In the genomic region with DNA sequence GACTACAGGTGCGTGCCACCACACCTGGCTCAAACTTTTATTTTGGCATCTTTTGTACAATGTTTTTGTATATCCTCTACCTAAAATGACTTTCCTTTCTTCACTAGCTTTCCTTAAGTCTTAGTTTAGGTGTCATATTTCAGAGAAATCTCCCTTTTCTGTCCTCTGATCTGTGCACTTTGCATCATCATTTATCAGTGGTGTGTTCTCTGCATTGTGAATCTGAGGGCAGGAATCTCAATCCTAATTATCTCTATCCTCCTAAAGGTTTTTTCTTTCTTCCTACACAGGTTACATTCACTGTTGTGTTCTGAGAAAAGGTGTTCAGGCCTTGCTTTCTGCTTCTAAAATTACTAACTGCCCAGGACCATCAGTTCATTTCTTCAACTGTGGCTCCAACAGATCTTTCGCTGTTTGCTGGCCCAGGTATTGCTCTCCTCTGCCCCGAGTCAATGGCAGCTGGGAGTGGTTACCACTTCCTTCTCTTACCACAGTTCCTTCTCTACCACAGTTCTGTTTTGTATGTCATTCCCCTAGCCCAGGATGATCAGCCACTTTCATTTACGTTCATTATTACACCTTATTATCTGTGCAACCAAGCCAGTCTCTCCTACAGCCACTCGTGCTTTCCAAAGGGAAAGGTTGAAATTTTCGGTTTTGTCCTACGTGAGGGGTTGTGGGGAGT, we compare ENCODE assay signal across 9 cellular contexts. TPM values are rescaled to one million over a fixed set of nuclear protein-coding genes. Genes with fewer than 3 reads are reported as not detected.
DNase-seq lines count a peak whose midpoint lies in the region; ATAC-seq, FAIRE-seq and TF ChIP-seq lines count a peak whose summit lies in the region.
"Had no signal": no experiment of that assay in that cellular context is flagged by ENCODE, and none has a peak within 500 bp of the region (broad histone marks: within the 10 kb centered on the region; RNA-seq: fewer than 3 reads in every experiment).

No MANE protein-coding gene starts in this region.

- FAIRE-seq in GM12891 (lab: Jason Lieb, UNC), result peak; percentile 89

- H3K27ac Mint-ChIP-seq in activated T-helper 17 cell treated with anti-CD3 and anti-CD28 coated beads, Interleukin-2, amount 50 U/mL, for 72 hours, result peak overlapping the region; percentile 55
- H3K27ac Mint-ChIP-seq: brain had no signal

- H3K4me3 Mint-ChIP-seq in activated T-helper 17 cell treated with anti-CD3 and anti-CD28 coated beads, Interleukin-2, amount 50 U/mL, for 72 hours, result peak overlapping the region; percentile 69
- H3K4me3 Mint-ChIP-seq: brain had no signal

- peaks cover 61% of the 10 kb centered on the region for H3K4me1 Mint-ChIP-seq in activated T-helper 17 cell treated with anti-CD3 and anti-CD28 coated beads, Interleukin-2, amount 50 U/mL, for 72 hours

- H3K9me3 Mint-ChIP-seq in activated T-helper 17 cell treated with anti-CD3 and anti-CD28 coated beads, Interleukin-2, amount 50 U/mL, for 72 hours, result no peaks in the 10 kb centered on the region

- peak; percentile 98 for ATAC-seq in GM21717 (IDR thresholded peaks at IDR 0.05; ENCODE audit: unreplicated experiment)
- peak; percentile 99 for ATAC-seq in activated T-helper 17 cell treated with anti-CD3 and anti-CD28 coated beads, Interleukin-2, amount 50 U/mL, for 72 hours (replicated peaks)

- H3K27me3 Mint-ChIP-seq in activated T-helper 17 cell treated with anti-CD3 and anti-CD28 coated beads, Interleukin-2, amount 50 U/mL, for 72 hours, result no peaks in the 10 kb centered on the region
- H3K27me3 Mint-ChIP-seq: brain had no signal

- DNase-seq in GM12891 (ENCODE audit: insufficient read length, low spot score), result no peak
- DNase-seq in Kasumi-1 (lab: John Stamatoyannopoulos, UW), result peak; percentile 37 to 51
- peak in 2 of 3 experiments; percentile 14 to 34 for DNase-seq in stimulated activated CD4-positive, alpha-beta T cell treated with anti-CD3 and anti-CD28 coated beads, TNF-alpha, amount 100 ng/mL, for 24 hours (ENCODE audit: low read depth in 3 of 3)
- no peak for DNase-seq in islet precursor cell
- DNase-seq in LoVo (ENCODE audit: low spot score), result no peak
- no peak for DNase-seq in COLO668 (lab: John Stamatoyannopoulos, UW; ENCODE audit: unreplicated experiment)

- H3K36me3 Mint-ChIP-seq in activated T-helper 17 cell treated with anti-CD3 and anti-CD28 coated beads, Interleukin-2, amount 50 U/mL, for 72 hours (ENCODE audit: low read depth), result peaks cover 6% of the 10 kb centered on the region

- no peak for TF ChIP-seq POLR2A in GM12891 (IDR thresholded peaks at IDR 0.05; ENCODE audit: low read depth, low read length)

TF ChIP-seq in GM12891, 5 proteins besides CTCF, POLR2A, EP300 and RAD21:
- peak; percentile 85 for TF ChIP-seq SPI1 (IDR thresholded peaks at IDR 0.05; ENCODE audit: low read depth, low read length)
- TF ChIP-seq POU2F2 (IDR thresholded peaks at IDR 0.05; ENCODE audit: low read depth, low read length), result no peak

RNA-seq across cellular contexts. Expression of gene TGFBR1, which starts 14.0 kb away (rescaled TPM):
- polyA plus RNA-seq in GM12891 (2012; ENCODE audit: low read depth, missing spikeins), result 4.2 TPM
- 10 to 100 TPM; 56.0 to 56.3 TPM for total RNA-seq in activated T-helper 17 cell treated with anti-CD3 and anti-CD28 coated beads, Interleukin-2, amount 50 U/mL, for 72 hours

Comparison
In these comparisons a context has a peak if more than half of its experiments do, and no peak if none do; other contexts are left out.
1. DNase-seq: peak in Kasumi-1 (2 of 2) and stimulated activated CD4-positive, alpha-beta T cell treated with anti-CD3 and anti-CD28 coated beads, TNF-alpha, amount 100 ng/mL, for 24 hours (2 of 3); none in GM12891 (single experiment), islet precursor cell (single experiment), LoVo (single experiment) and COLO668 (single experiment).